In genomic region chr12:68781728-68782127, GRCh38 we compare ENCODE assay signal across 25 cellular contexts.
"Had no signal": no experiment of that assay in that cellular context is flagged by ENCODE, and none has a peak within 500 bp of the region (broad histone marks: within the 10 kb centered on the region; RNA-seq: fewer than 3 reads in every experiment).

No MANE protein-coding gene starts in this region.

- H3K4me3 Mint-ChIP-seq: endodermal cell; naive thymus-derived CD8-positive, alpha-beta T cell; nephron progenitor cell had no signal

- H3K27me3 Mint-ChIP-seq: naive thymus-derived CD8-positive, alpha-beta T cell had no signal

- H3K27ac Mint-ChIP-seq: endodermal cell, nephron progenitor cell had no signal

- H3K9me3 ChIP-seq: esophagus muscularis mucosa, gastroesophageal sphincter, heart left ventricle, prostate gland, right atrium auricular region, upper lobe of left lung had no signal

- H3K4me1 ChIP-seq: prostate gland, right atrium auricular region had no signal

- H3K27ac ChIP-seq: esophagus muscularis mucosa, foreskin keratinocyte, gastroesophageal sphincter, heart left ventricle, hepatocyte, prostate gland, right atrium auricular region, upper lobe of left lung had no signal

- H3K27me3 ChIP-seq: esophagus muscularis mucosa, foreskin keratinocyte, gastroesophageal sphincter, heart left ventricle, hepatocyte, right atrium auricular region, upper lobe of left lung had no signal

- DNase-seq: cerebellar nuclear complex; effector CD8-positive, alpha-beta T cell; endodermal cell; heart left ventricle; kidney; mesendoderm; naive thymus-derived CD8-positive, alpha-beta T cell; nephron progenitor cell; nucleus accumbens; stimulated activated CD4-positive, alpha-beta T cell treated with anti-CD3 and anti-CD28 coated beads, Interleukin-12 subunit alpha, Interleukin-12 subunit beta, amount 100 ng/mL, for 4 hours; stimulated activated CD4-positive, alpha-beta T cell treated with anti-CD3 and anti-CD28 coated beads, Interleukin-1b, Interleukin-23, amount 100 ng/mL, for 48 hours; stimulated activated CD4-positive, alpha-beta T cell treated with anti-CD3 and anti-CD28 coated beads, Interleukin-4, amount 100 ng/mL, for 1 hour; stimulated activated CD8-positive, alpha-beta memory T cell treated with anti-CD3 and anti-CD28 coated beads, Interleukin-4, amount 100 ng/mL, for 48 hours; stimulated activated naive CD8-positive, alpha-beta T cell treated with anti-CD3 and anti-CD28 coated beads, Interleukin-15, Interleukin-2, amounts not matched to agents 100 U/mL and 50 U/mL, for 24 hours; upper lobe of left lung had no signal

- H3K9me3 Mint-ChIP-seq: endodermal cell; naive thymus-derived CD8-positive, alpha-beta T cell; nephron progenitor cell had no signal

- ATAC-seq: foreskin keratinocyte; gastroesophageal sphincter; heart left ventricle; left lobe of liver; naive thymus-derived CD8-positive, alpha-beta T cell; sciatic nerve; stimulated activated naive CD8-positive, alpha-beta T cell treated with anti-CD3 and anti-CD28 coated beads, Interleukin-15, Interleukin-2, amounts not matched to agents 100 U/mL and 50 U/mL, for 24 hours had no signal

- H3K4me3 ChIP-seq: esophagus muscularis mucosa, gastroesophageal sphincter, heart left ventricle, hepatocyte, lung, prostate gland, right atrium auricular region, smooth muscle cell, upper lobe of left lung had no signal

- H3K36me3 ChIP-seq: esophagus muscularis mucosa, heart left ventricle, prostate gland, right atrium auricular region, upper lobe of left lung had no signal
